Comparison of ENCODE assay signal across 8 cellular contexts in the genomic region with DNA sequence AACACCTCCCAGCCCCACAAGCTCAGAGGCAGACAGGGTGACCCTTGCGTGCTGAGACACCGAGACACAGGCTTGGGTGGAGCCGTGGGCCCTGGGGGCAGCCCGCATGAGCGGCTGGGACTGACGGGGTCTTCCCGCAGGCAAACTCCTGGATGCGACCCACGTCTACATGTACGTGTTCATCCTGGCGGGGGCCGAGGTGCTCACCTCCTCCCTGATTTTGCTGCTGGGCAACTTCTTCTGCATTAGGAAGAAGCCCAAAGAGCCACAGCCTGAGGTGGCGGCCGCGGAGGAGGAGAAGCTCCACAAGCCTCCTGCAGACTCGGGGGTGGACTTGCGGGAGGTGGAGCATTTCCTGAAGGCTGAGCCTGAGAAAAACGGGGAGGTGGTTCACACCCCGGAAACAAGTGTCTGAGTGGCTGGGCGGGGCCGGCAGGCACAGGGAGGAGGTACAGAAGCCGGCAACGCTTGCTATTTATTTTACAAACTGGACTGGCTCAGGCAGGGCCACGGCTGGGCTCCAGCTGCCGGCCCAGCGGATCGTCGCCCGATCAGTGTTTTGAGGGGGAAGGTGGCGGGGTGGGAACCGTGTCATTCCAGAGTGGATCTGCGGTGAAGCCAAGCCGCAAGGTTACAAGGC.
DNase-seq lines count a peak whose midpoint lies in the region; ATAC-seq and TF ChIP-seq lines count a peak whose summit lies in the region.

No MANE protein-coding gene starts in this region.

- H3K27me3 ChIP-seq in layer of hippocampus (ENCODE audit: control insufficient read depth, insufficient read depth, low read length), result no peaks in the 10 kb centered on the region

- ATAC-seq in HG02642 (IDR thresholded peaks at IDR 0.05; ENCODE audit: poor library complexity, unreplicated experiment), result no peak
- no peak for ATAC-seq in GM18502 (IDR thresholded peaks at IDR 0.05; ENCODE audit: poor library complexity, unreplicated experiment)

- DNase-seq in NCI-H2029 (lab: John Stamatoyannopoulos, UW) (peak; percentile 28), NCI-H2029 treated with DMSO at 0.1 percent for 48 hours (lab: John Stamatoyannopoulos, UW) (no peak), T1000 (lab: John Stamatoyannopoulos, UW) (peak; percentile 64), astrocyte of the spinal cord (ENCODE audit: low read depth, low spot score) (peak; percentile 76)
- DNase-seq in stimulated activated CD4-positive, alpha-beta T cell treated with anti-CD3 and anti-CD28 coated beads, Interleukin-2, amount 100 ng/mL, for 48 hours, result peak; percentile 57 to 62

- in situ Hi-C loops in astrocyte of the spinal cord (cut with HindIII; ENCODE audit: low sequenced_read_pairs), result no loop called here

- H3K27ac ChIP-seq in layer of hippocampus (ENCODE audit: low read depth, low read length), result peak overlapping the region; percentile 46

- TF ChIP-seq CTCF in astrocyte of the spinal cord (IDR thresholded peaks at IDR 0.05; ENCODE audit: low read depth, low read length), result no peak

- H3K4me3 ChIP-seq in astrocyte of the spinal cord (ENCODE audit: low read depth, low read length), result no peak overlapping the region
